18 cellular contexts compared by ENCODE assay signal in the genomic region with DNA sequence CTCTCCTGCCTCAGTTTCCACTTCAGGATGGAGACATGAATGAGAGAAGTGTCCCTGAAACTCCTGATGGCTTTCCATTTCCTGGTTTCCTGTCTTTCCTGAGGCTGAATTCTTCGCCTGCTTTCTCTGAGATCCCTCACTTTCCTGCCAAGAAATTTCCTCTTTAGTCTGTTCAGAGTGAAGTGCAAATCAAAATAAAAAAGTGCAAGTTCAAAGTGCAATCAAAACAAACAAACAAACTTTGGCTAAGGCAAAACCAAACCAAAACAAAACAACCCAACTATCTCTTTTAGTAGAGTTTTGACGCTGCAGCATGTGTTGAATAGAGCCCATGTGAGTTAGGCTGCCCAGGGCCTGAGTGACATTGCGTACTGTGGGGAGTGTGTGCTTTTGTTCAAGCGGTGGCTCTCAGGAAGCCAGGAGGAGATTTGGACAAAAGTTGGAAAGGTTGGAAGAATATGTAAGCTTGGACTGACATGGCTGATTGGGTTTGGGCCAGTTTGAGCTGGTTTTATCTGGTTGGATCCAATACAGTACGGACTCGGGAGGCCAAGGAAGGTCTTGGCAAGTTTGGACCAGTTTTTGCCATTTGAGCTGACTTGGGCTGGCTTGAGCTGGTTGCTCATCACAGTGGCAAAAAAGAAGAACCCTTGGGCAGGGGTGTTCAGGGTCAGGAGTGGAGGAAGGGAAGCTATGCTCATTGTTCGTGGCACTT.
"Had no signal": no experiment of that assay in that cellular context is flagged by ENCODE, and none has a peak within 500 bp of the region (broad histone marks: within the 10 kb centered on the region; RNA-seq: fewer than 3 reads in every experiment).

No MANE protein-coding gene starts in this region.

- H3K27ac Mint-ChIP-seq: activated CD4-positive, alpha-beta memory T cell treated with anti-CD3 and anti-CD28 coated beads for 36 hours; activated naive CD8-positive, alpha-beta T cell treated with anti-CD3 and anti-CD28 coated beads for 36 hours; activated T-helper 17 cell treated with anti-CD3 and anti-CD28 coated beads, Interleukin-2, amount 50 U/mL, for 72 hours; memory B cell; naive B cell had no signal

- H3K27ac ChIP-seq: epithelial cell of prostate, gastrocnemius medialis, heart left ventricle, transverse colon had no signal

- H3K4me3 Mint-ChIP-seq: activated CD4-positive, alpha-beta memory T cell treated with anti-CD3 and anti-CD28 coated beads for 36 hours; activated naive CD8-positive, alpha-beta T cell treated with anti-CD3 and anti-CD28 coated beads for 36 hours; activated T-helper 17 cell treated with anti-CD3 and anti-CD28 coated beads, Interleukin-2, amount 50 U/mL, for 72 hours; effector memory CD8-positive, alpha-beta T cell; memory B cell; naive B cell had no signal

- H3K27me3 Mint-ChIP-seq: activated naive CD8-positive, alpha-beta T cell treated with anti-CD3 and anti-CD28 coated beads for 36 hours had no signal

- H3K4me1 ChIP-seq: gastrocnemius medialis, heart left ventricle had no signal

- H3K4me1 Mint-ChIP-seq: activated naive CD8-positive, alpha-beta T cell treated with anti-CD3 and anti-CD28 coated beads for 36 hours; activated T-helper 17 cell treated with anti-CD3 and anti-CD28 coated beads, Interleukin-2, amount 50 U/mL, for 72 hours; memory B cell had no signal

- H3K36me3 ChIP-seq: gastrocnemius medialis, heart left ventricle, transverse colon had no signal

- DNase-seq: activated CD4-positive, alpha-beta memory T cell treated with anti-CD3 and anti-CD28 coated beads for 36 hours; activated naive CD4-positive, alpha-beta T cell; activated naive CD8-positive, alpha-beta T cell treated with anti-CD3 and anti-CD28 coated beads for 36 hours; activated T-cell treated with anti-CD3 and anti-CD28 coated beads, Interleukin-2, amount 50 U/mL, for 1 hour; amniotic stem cell; effector memory CD8-positive, alpha-beta T cell; gastrocnemius medialis; heart left ventricle; left ventricle myocardium superior; naive B cell; stimulated activated CD4-positive, alpha-beta T cell treated with anti-CD3 and anti-CD28 coated beads, Interleukin-12 subunit alpha, Interleukin-12 subunit beta, amount 100 ng/mL, for 4 hours; stimulated activated CD4-positive, alpha-beta T cell treated with anti-CD3 and anti-CD28 coated beads, Interleukin-1b, Interleukin-23, amount 100 ng/mL, for 48 hours; stimulated activated CD8-positive, alpha-beta memory T cell treated with anti-CD3 and anti-CD28 coated beads, Interleukin-4, amount 100 ng/mL, for 48 hours; stimulated activated naive CD4-positive, alpha-beta T cell treated with Interleukin-2 at 50 U/mL for 16 hours; transverse colon had no signal

- H3K4me3 ChIP-seq: gastrocnemius medialis, heart left ventricle, transverse colon had no signal

- H3K9me3 ChIP-seq: gastrocnemius medialis, transverse colon had no signal

- H3K9me3 Mint-ChIP-seq: activated CD4-positive, alpha-beta memory T cell treated with anti-CD3 and anti-CD28 coated beads for 36 hours; effector memory CD8-positive, alpha-beta T cell; memory B cell had no signal

- ATAC-seq: activated T-helper 17 cell treated with anti-CD3 and anti-CD28 coated beads, Interleukin-2, amount 50 U/mL, for 72 hours; effector memory CD8-positive, alpha-beta T cell; gastrocnemius medialis; heart left ventricle; left ventricle myocardium superior had no signal

- H3K36me3 Mint-ChIP-seq: activated CD4-positive, alpha-beta memory T cell treated with anti-CD3 and anti-CD28 coated beads for 36 hours; activated naive CD8-positive, alpha-beta T cell treated with anti-CD3 and anti-CD28 coated beads for 36 hours had no signal

- H3K27me3 ChIP-seq: gastrocnemius medialis, heart left ventricle, transverse colon had no signal
